Comparison of ENCODE assay signal across 21 cellular contexts in genomic region chr5:167918492-167919267, GRCh38.
DNase-seq lines count a peak whose midpoint lies in the region; ATAC-seq and TF ChIP-seq lines count a peak whose summit lies in the region.
"Had no signal": no experiment of that assay in that cellular context is flagged by ENCODE, and none has a peak within 500 bp of the region (broad histone marks: within the 10 kb centered on the region; RNA-seq: fewer than 3 reads in every experiment).

No MANE protein-coding gene starts in this region.

- 44 to 47% methylated on average over 11 of the region's 11 CpGs for WGBS in GM23248 (ENCODE audit: low coverage in 1 of 2, low lambda C conversion rate in 2 of 2, missing lambda C conversion rate in 2 of 2), 2 experiments

- no peak for TF ChIP-seq POLR2A in erythroblast (IDR thresholded peaks at IDR 0.05; ENCODE audit: low read length)

- no peak for TF ChIP-seq CTCF in left ventricle myocardium inferior (IDR thresholded peaks at IDR 0.05; ENCODE audit: borderline replicate concordance)

- no peak overlapping the region for H3K27ac ChIP-seq in GM23248
- peak overlapping the region; percentile 33 for H3K27ac ChIP-seq in SK-N-MC
- H3K27ac ChIP-seq in left ventricle myocardium inferior (replicated peaks) = peak overlapping the region; percentile 59
- H3K27ac ChIP-seq: breast epithelium, SJSA1 had no signal

- H3K36me3 Mint-ChIP-seq in T-helper 17 cell (ENCODE audit: low read depth) = no peaks in the 10 kb centered on the region
- H3K36me3 Mint-ChIP-seq: naive B cell had no signal

- peak; percentile 64 for ATAC-seq in sciatic nerve
- ATAC-seq in T-helper 17 cell = no peak

- peaks cover 66% of the 10 kb centered on the region for H3K79me2 ChIP-seq in GM23248 (ENCODE audit: insufficient read depth)

- in situ Hi-C loops in GM23248 (cut with MboI) = no loop called here

- no peak overlapping the region for H3K9ac ChIP-seq in GM23248
- peak overlapping the region; percentile 8 for H3K9ac ChIP-seq in SK-N-MC (ENCODE audit: insufficient read length)

- H3K4me3 ChIP-seq in GM23248 (no peak overlapping the region), SK-N-MC (peak overlapping the region; percentile 61), left ventricle myocardium inferior (no peak overlapping the region)
- H3K4me3 ChIP-seq: adrenal gland, breast epithelium, SJSA1 had no signal

- no peak overlapping the region for H3K4me2 ChIP-seq in GM23248 (ENCODE audit: unreplicated experiment)

- no peak overlapping the region for H2AFZ ChIP-seq in GM23248

- no peaks in the 10 kb centered on the region for H3K27me3 Mint-ChIP-seq in T-helper 17 cell
- H3K27me3 Mint-ChIP-seq: IgD-negative memory B cell, naive B cell had no signal

- no peak overlapping the region for H3K4me3 Mint-ChIP-seq in T-helper 17 cell
- H3K4me3 Mint-ChIP-seq: activated T-cell treated with anti-CD3 and anti-CD28 coated beads, Interleukin-2, amount 50 U/mL, for 24 hours; H9; IgD-negative memory B cell; naive B cell had no signal

- H4K20me1 ChIP-seq in GM23248 (ENCODE audit: insufficient read depth) = no peaks in the 10 kb centered on the region

- DNase-seq in GM23248 = peak; percentile 22
- DNase-seq in SK-N-MC (ENCODE audit: low read depth, low spot score) = no peak
- no peak for DNase-seq in left ventricle myocardium inferior
- DNase-seq in sciatic nerve (ENCODE audit: low spot score) = no peak
- no peak for DNase-seq in T-helper 17 cell
- DNase-seq in erythroblast (lab: John Stamatoyannopoulos, UW) = no peak
- no peak for DNase-seq in cerebellar nuclear complex (lab: John Stamatoyannopoulos, UW)
- DNase-seq: activated CD4-positive, alpha-beta T cell treated with anti-CD3 and anti-CD28 coated beads for 48 hours; activated T-cell treated with anti-CD3 and anti-CD28 coated beads, Interleukin-2, amount 50 U/mL, for 24 hours; adrenal gland; dermis blood vessel endothelial cell; EL; H9; naive B cell; NCI-H2029 treated with DMSO at 0.1 percent for 48 hours; NCI-H510A; substantia nigra; T-helper 2 cell had no signal

- no peaks in the 10 kb centered on the region for H3K4me1 Mint-ChIP-seq in T-helper 17 cell
- H3K4me1 Mint-ChIP-seq: IgD-negative memory B cell, naive B cell had no signal

- no peak overlapping the region for H3K27ac Mint-ChIP-seq in T-helper 17 cell
- H3K27ac Mint-ChIP-seq: activated T-cell treated with anti-CD3 and anti-CD28 coated beads, Interleukin-2, amount 50 U/mL, for 24 hours; H9; IgD-negative memory B cell; naive B cell had no signal

- H3K9me3 ChIP-seq in GM23248 (ENCODE audit: low read depth) (no peaks in the 10 kb centered on the region), SK-N-MC (ENCODE audit: low read depth, low read length) (no peaks in the 10 kb centered on the region), left ventricle myocardium inferior (replicated peaks) (peaks cover 7% of the 10 kb centered on the region), T-helper 17 cell (ENCODE audit: control insufficient read depth, low read length, poor library complexity, severe bottlenecking) (no peaks in the 10 kb centered on the region)
- H3K9me3 ChIP-seq: adrenal gland, SJSA1 had no signal

- peaks cover 31% of the 10 kb centered on the region for H3K4me1 ChIP-seq in GM23248 (ENCODE audit: insufficient read depth)
- peaks cover 6% of the 10 kb centered on the region for H3K4me1 ChIP-seq in left ventricle myocardium inferior
- H3K4me1 ChIP-seq: adrenal gland, breast epithelium had no signal

- H3F3A ChIP-seq in GM23248 (ENCODE audit: insufficient read depth) = 0 out of 2 replicates have a peak, but pooled peaks cover 5% of the 10 kb centered on the region

- H3K36me3 ChIP-seq in GM23248 (ENCODE audit: low read depth) (no peaks in the 10 kb centered on the region), SK-N-MC (ENCODE audit: insufficient read depth, low read length) (no peaks in the 10 kb centered on the region; the same call in 1 of the 2 replicates), left ventricle myocardium inferior (no peaks in the 10 kb centered on the region)
- H3K36me3 ChIP-seq: adrenal gland, breast epithelium, SJSA1 had no signal

- intact Hi-C loops in left ventricle myocardium inferior (cut with micrococcal nuclease) = no loop called here
- intact Hi-C loops in sciatic nerve (cut with DNase I) = no loop called here

- H3K9me2 ChIP-seq in GM23248 (ENCODE audit: insufficient read depth) = no peaks in the 10 kb centered on the region

- H3K27me3 ChIP-seq in GM23248 (replicated peaks; ENCODE audit: insufficient read depth) (no peaks in the 10 kb centered on the region), left ventricle myocardium inferior (ENCODE audit: low read depth) (no peaks in the 10 kb centered on the region)
- H3K27me3 ChIP-seq: adrenal gland, breast epithelium, SJSA1 had no signal
